Comparison of ENCODE assay signal across 1 cellular context in genomic region chr20:62203378-62204030, GRCh38.
TF ChIP-seq lines count a peak whose summit lies in the region.

No MANE protein-coding gene starts in this region.

TF ChIP-seq in K562, 482 proteins besides CTCF, POLR2A, EP300 and RAD21:
- TF ChIP-seq THRA (IDR thresholded peaks at IDR 0.05) (no peak), POLR2G (IDR thresholded peaks at IDR 0.05; ENCODE audit: low read depth, low read length) (peak; percentile 28; the same call in 1 of the 2 replicates)
